ENCODE assay signal across 20 cellular contexts in genomic region chr1:24948072-24948827, GRCh38. TPM values are rescaled to one million over a fixed set of nuclear protein-coding genes. Genes with fewer than 3 reads are reported as not detected.
DNase-seq lines count a peak whose midpoint lies in the region; ATAC-seq and FAIRE-seq lines count a peak whose summit lies in the region.
"Had no signal": no experiment of that assay in that cellular context is flagged by ENCODE, and none has a peak within 500 bp of the region (broad histone marks: within the 10 kb centered on the region; RNA-seq: fewer than 3 reads in every experiment).

No MANE protein-coding gene starts in this region.

- peaks cover 0 to 23% (median 0%) of the 10 kb centered on the region in 3 experiments for H3K27me3 ChIP-seq in neuronal stem cell (ENCODE audit: control insufficient read depth in 3 of 3, insufficient read depth in 3 of 3, low read depth in 1 of 3, low read length in 3 of 3)
- H3K27me3 ChIP-seq: cardiac muscle cell, neutrophil, sigmoid colon, uterus had no signal

- peaks cover 45% of the 10 kb centered on the region for H3K36me3 Mint-ChIP-seq in activated CD4-positive, alpha-beta T cell treated with anti-CD3 and anti-CD28 coated beads, Interleukin-2, amount 10 ng/mL, durations not matched to agents 7 days and 5 days (ENCODE audit: low read depth)
- peaks cover 52% of the 10 kb centered on the region for H3K36me3 Mint-ChIP-seq in activated T-helper 1 cell treated with anti-CD3 and anti-CD28 coated beads, Interleukin-12 subunit alpha, Interleukin-12 subunit beta, Interleukin-2, Interleukin-4 antibody, amounts not matched to agents 30 ng/mL and 10 ng/mL and 1 ng/mL, durations not matched to agents 14 hours and 24 hours and 36 hours (ENCODE audit: low read depth)

- no peak overlapping the region for H3K27ac ChIP-seq in neuronal stem cell (replicated peaks; ENCODE audit: low read length)
- H3K27ac ChIP-seq: cardiac muscle cell, neutrophil, sigmoid colon, uterus had no signal

- H2BK120ac ChIP-seq in neuronal stem cell (ENCODE audit: low read depth, low read length) = no peak overlapping the region

- H3K9me3 Mint-ChIP-seq in activated CD4-positive, alpha-beta T cell treated with anti-CD3 and anti-CD28 coated beads, Interleukin-2, amount 10 ng/mL, durations not matched to agents 7 days and 5 days = no peaks in the 10 kb centered on the region
- no peaks in the 10 kb centered on the region for H3K9me3 Mint-ChIP-seq in activated T-helper 1 cell treated with anti-CD3 and anti-CD28 coated beads, Interleukin-12 subunit alpha, Interleukin-12 subunit beta, Interleukin-2, Interleukin-4 antibody, amounts not matched to agents 30 ng/mL and 10 ng/mL and 1 ng/mL, durations not matched to agents 14 hours and 24 hours and 36 hours

- peak overlapping the region; percentile 83 for H2BK15ac ChIP-seq in neuronal stem cell (ENCODE audit: low read length)

- CTCF ChIA-PET in activated CD4-positive, alpha-beta T cell treated with anti-CD3 and anti-CD28 coated beads, Interleukin-2, amount 10 ng/mL, durations not matched to agents 7 days and 5 days (lab: Charles Lee) = interaction anchor here (0.6 to 2.2 kb wide), 7 partner anchors 14 to 407 kb away, joined by 3 to 15 read pairs (median 3); partner anchors contain the start of gene RUNX3

- peaks cover 0 to 4% of the 10 kb centered on the region in 2 donors for H3K4me1 ChIP-seq in neuronal stem cell (ENCODE audit: control insufficient read depth in 2 of 2, insufficient read depth in 1 of 2, low read depth in 1 of 2, low read length in 2 of 2)
- H3K4me1 ChIP-seq: sigmoid colon, uterus had no signal

- no peak overlapping the region for H3K4ac ChIP-seq in neuronal stem cell (ENCODE audit: low read length)

- H3K14ac ChIP-seq in neuronal stem cell (ENCODE audit: low read length) = no peak overlapping the region

- no peaks in the 10 kb centered on the region for H3K36me3 ChIP-seq in neuronal stem cell (replicated peaks in 1 of 2; ENCODE audit: control insufficient read depth in 2 of 2, insufficient read depth in 2 of 2, low read length in 2 of 2)
- H3K36me3 ChIP-seq: cardiac muscle cell, neutrophil, sigmoid colon, uterus had no signal

- no peak overlapping the region for H2BK5ac ChIP-seq in neuronal stem cell (ENCODE audit: low read length)

- H3K4me3 ChIP-seq in neuronal stem cell (ENCODE audit: low read length in 2 of 2) = no peak overlapping the region
- H3K4me3 ChIP-seq: cardiac muscle cell, sigmoid colon, uterus had no signal

- peaks cover 82% of the 10 kb centered on the region for H3K4me1 Mint-ChIP-seq in activated CD4-positive, alpha-beta T cell treated with anti-CD3 and anti-CD28 coated beads, Interleukin-2, amount 10 ng/mL, durations not matched to agents 7 days and 5 days
- peaks cover 86% of the 10 kb centered on the region for H3K4me1 Mint-ChIP-seq in activated T-helper 1 cell treated with anti-CD3 and anti-CD28 coated beads, Interleukin-12 subunit alpha, Interleukin-12 subunit beta, Interleukin-2, Interleukin-4 antibody, amounts not matched to agents 30 ng/mL and 10 ng/mL and 1 ng/mL, durations not matched to agents 14 hours and 24 hours and 36 hours (ENCODE audit: low read depth)

- no peaks in the 10 kb centered on the region for H3K79me1 ChIP-seq in neuronal stem cell (ENCODE audit: low read depth, low read length)

- peak overlapping the region; percentile 85 for H3K18ac ChIP-seq in neuronal stem cell (ENCODE audit: low read length)

- H3K27ac Mint-ChIP-seq in activated CD4-positive, alpha-beta T cell treated with anti-CD3 and anti-CD28 coated beads, Interleukin-2, amount 10 ng/mL, durations not matched to agents 7 days and 5 days = peak overlapping the region; percentile 76
- peak overlapping the region; percentile 68 for H3K27ac Mint-ChIP-seq in activated T-helper 1 cell treated with anti-CD3 and anti-CD28 coated beads, Interleukin-12 subunit alpha, Interleukin-12 subunit beta, Interleukin-2, Interleukin-4 antibody, amounts not matched to agents 30 ng/mL and 10 ng/mL and 1 ng/mL, durations not matched to agents 14 hours and 24 hours and 36 hours

- H4K91ac ChIP-seq in neuronal stem cell (ENCODE audit: low read depth, low read length, poor library complexity) = no peak overlapping the region

- intact Hi-C loops in activated T-helper 1 cell treated with anti-CD3 and anti-CD28 coated beads, Interleukin-12 subunit alpha, Interleukin-12 subunit beta, Interleukin-2, Interleukin-4 antibody, amounts not matched to agents 30 ng/mL and 10 ng/mL and 1 ng/mL, durations not matched to agents 14 hours and 24 hours and 36 hours (cut with micrococcal nuclease) = no loop called here
- intact Hi-C loops in Right ventricle myocardium inferior (cut with DNase I) = no loop called here

- H2BK12ac ChIP-seq in neuronal stem cell (ENCODE audit: low read length) = no peak overlapping the region

- no CpG with 5 or more reads among the region's 9 CpGs for WGBS in neuronal stem cell (ENCODE audit: extremely low coverage in 2 of 2, insufficient read length in 2 of 2, insufficient replicate concordance in 1 of 2), 2 donors

- no peak overlapping the region for H3K4me3 Mint-ChIP-seq in activated CD4-positive, alpha-beta T cell treated with anti-CD3 and anti-CD28 coated beads, Interleukin-2, amount 10 ng/mL, durations not matched to agents 7 days and 5 days
- H3K4me3 Mint-ChIP-seq in activated T-helper 1 cell treated with anti-CD3 and anti-CD28 coated beads, Interleukin-12 subunit alpha, Interleukin-12 subunit beta, Interleukin-2, Interleukin-4 antibody, amounts not matched to agents 30 ng/mL and 10 ng/mL and 1 ng/mL, durations not matched to agents 14 hours and 24 hours and 36 hours = no peak overlapping the region

- H3K4me2 ChIP-seq in neuronal stem cell (ENCODE audit: insufficient read depth, low read length, poor library complexity, severe bottlenecking) = no peak overlapping the region

- H3K23ac ChIP-seq in neuronal stem cell (ENCODE audit: low read depth, low read length, poor library complexity) = peak overlapping the region; percentile 25

- no peaks in the 10 kb centered on the region for H3K27me3 Mint-ChIP-seq in activated CD4-positive, alpha-beta T cell treated with anti-CD3 and anti-CD28 coated beads, Interleukin-2, amount 10 ng/mL, durations not matched to agents 7 days and 5 days
- no peaks in the 10 kb centered on the region for H3K27me3 Mint-ChIP-seq in activated T-helper 1 cell treated with anti-CD3 and anti-CD28 coated beads, Interleukin-12 subunit alpha, Interleukin-12 subunit beta, Interleukin-2, Interleukin-4 antibody, amounts not matched to agents 30 ng/mL and 10 ng/mL and 1 ng/mL, durations not matched to agents 14 hours and 24 hours and 36 hours (ENCODE audit: insufficient read depth)

- no peak overlapping the region for H2AFZ ChIP-seq in neuronal stem cell (ENCODE audit: low read length)

- no peak overlapping the region for H4K8ac ChIP-seq in neuronal stem cell (ENCODE audit: low read depth, low read length)

- peak overlapping the region; percentile 58 for H2AK5ac ChIP-seq in neuronal stem cell (ENCODE audit: low read depth, low read length)

- POLR2A ChIA-PET in activated CD4-positive, alpha-beta T cell treated with anti-CD3 and anti-CD28 coated beads, Interleukin-2, amount 10 ng/mL, durations not matched to agents 7 days and 5 days (lab: Charles Lee) = no interaction called here

- FAIRE-seq in GM18507 (lab: Jason Lieb, UNC) = peak; percentile 62
- FAIRE-seq: frontal cortex had no signal

- peak overlapping the region; percentile 74 for H3K9ac ChIP-seq in neuronal stem cell (ENCODE audit: low read depth, low read length, poor library complexity)

- H3K9me3 ChIP-seq in neuronal stem cell (replicated peaks in 1 of 2; ENCODE audit: control insufficient read depth in 2 of 2, insufficient read depth in 1 of 2, low read depth in 1 of 2, low read length in 2 of 2) = no peaks in the 10 kb centered on the region
- H3K9me3 ChIP-seq: neutrophil, sigmoid colon, uterus had no signal

- no peak for DNase-seq in activated CD4-positive, alpha-beta T cell treated with anti-CD3 and anti-CD28 coated beads, Interleukin-2, amount 10 ng/mL, durations not matched to agents 7 days and 5 days
- no peak for DNase-seq in activated CD4-positive, alpha-beta T cell treated with anti-CD3 and anti-CD28 coated beads for 1 hour
- no peak for DNase-seq in GM18507 (ENCODE audit: extremely low spot score, insufficient read length, low read depth)
- no peak for DNase-seq in activated T-helper 1 cell treated with anti-CD3 and anti-CD28 coated beads, Interleukin-12 subunit alpha, Interleukin-12 subunit beta, Interleukin-2, Interleukin-4 antibody, amounts not matched to agents 30 ng/mL and 10 ng/mL and 1 ng/mL, durations not matched to agents 14 hours and 24 hours and 36 hours (ENCODE audit: low spot score)
- no peak for DNase-seq in neuronal stem cell (ENCODE audit: low spot score)
- DNase-seq in Right ventricle myocardium inferior (ENCODE audit: missing footprints) = no peak
- no peak for DNase-seq in NOMO-1 (lab: John Stamatoyannopoulos, UW; ENCODE audit: unreplicated experiment in 2 of 2)
- DNase-seq: activated CD4-positive, alpha-beta T cell treated with anti-CD3 and anti-CD28 coated beads, Interleukin-2, amount 50 U/mL, for 1 hour; COR-L47; HCEC 1CT; NCI-H1930; NCI-H526; sigmoid colon; stimulated activated CD4-positive, alpha-beta T cell treated with anti-CD3 and anti-CD28 coated beads, Interleukin-2, amount 100 ng/mL, for 48 hours; uterus had no signal

- ATAC-seq in Right ventricle myocardium inferior (no peak), HG03097 (IDR thresholded peaks at IDR 0.05; ENCODE audit: low FRiP score, unreplicated experiment) (no peak)

RNA-seq across cellular contexts. Expression of gene RUNX3, which starts 18.2 kb away (rescaled TPM):
- total RNA-seq in activated CD4-positive, alpha-beta T cell treated with anti-CD3 and anti-CD28 coated beads, Interleukin-2, amount 10 ng/mL, durations not matched to agents 7 days and 5 days = 100 to 1,000 TPM; 108 to 125 TPM
- 133 and 140 TPM in 2 replicates for total RNA-seq in activated T-helper 1 cell treated with anti-CD3 and anti-CD28 coated beads, Interleukin-12 subunit alpha, Interleukin-12 subunit beta, Interleukin-2, Interleukin-4 antibody, amounts not matched to agents 30 ng/mL and 10 ng/mL and 1 ng/mL, durations not matched to agents 14 hours and 24 hours and 36 hours
- polyA plus RNA-seq in neuronal stem cell (2013, experiment 1 of 2) = 0.15 TPM
- polyA plus RNA-seq in neuronal stem cell (2013, experiment 2 of 2) = 0.25 TPM
- total RNA-seq in Right ventricle myocardium inferior = 1.8 TPM
- total RNA-seq: cardiac muscle cell, frontal cortex, lung microvascular endothelial cell had no signal
- polyA plus RNA-seq: cardiac muscle cell had no signal

Comparison
In these comparisons a context has a peak if more than half of its experiments do, and no peak if none do; other contexts are left out.
1. RNA of gene RUNX3, which starts 18.2 kb away (total RNA-seq): 133 to 140 TPM in activated T-helper 1 cell treated with anti-CD3 and anti-CD28 coated beads, Interleukin-12 subunit alpha, Interleukin-12 subunit beta, Interleukin-2, Interleukin-4 antibody, amounts not matched to agents 30 ng/mL and 10 ng/mL and 1 ng/mL, durations not matched to agents 14 hours and 24 hours and 36 hours and 108 to 125 TPM in activated CD4-positive, alpha-beta T cell treated with anti-CD3 and anti-CD28 coated beads, Interleukin-2, amount 10 ng/mL, durations not matched to agents 7 days and 5 days; 1.8 TPM in Right ventricle myocardium inferior (single experiment); every median in the first group is over 10 times any median in the second.